Comparison of ENCODE assay signal across 1 cellular context in genomic region chr17:37180371-37180770, GRCh38.
TF ChIP-seq lines count a peak whose summit lies in the region.

No MANE protein-coding gene starts in this region.

TF ChIP-seq in SK-N-SH treated with all-trans-retinoic acid at 6 μM for 48 hours, 23 proteins besides CTCF, POLR2A, EP300 and RAD21 (continued from another document):
- TF ChIP-seq, protein P1, sequence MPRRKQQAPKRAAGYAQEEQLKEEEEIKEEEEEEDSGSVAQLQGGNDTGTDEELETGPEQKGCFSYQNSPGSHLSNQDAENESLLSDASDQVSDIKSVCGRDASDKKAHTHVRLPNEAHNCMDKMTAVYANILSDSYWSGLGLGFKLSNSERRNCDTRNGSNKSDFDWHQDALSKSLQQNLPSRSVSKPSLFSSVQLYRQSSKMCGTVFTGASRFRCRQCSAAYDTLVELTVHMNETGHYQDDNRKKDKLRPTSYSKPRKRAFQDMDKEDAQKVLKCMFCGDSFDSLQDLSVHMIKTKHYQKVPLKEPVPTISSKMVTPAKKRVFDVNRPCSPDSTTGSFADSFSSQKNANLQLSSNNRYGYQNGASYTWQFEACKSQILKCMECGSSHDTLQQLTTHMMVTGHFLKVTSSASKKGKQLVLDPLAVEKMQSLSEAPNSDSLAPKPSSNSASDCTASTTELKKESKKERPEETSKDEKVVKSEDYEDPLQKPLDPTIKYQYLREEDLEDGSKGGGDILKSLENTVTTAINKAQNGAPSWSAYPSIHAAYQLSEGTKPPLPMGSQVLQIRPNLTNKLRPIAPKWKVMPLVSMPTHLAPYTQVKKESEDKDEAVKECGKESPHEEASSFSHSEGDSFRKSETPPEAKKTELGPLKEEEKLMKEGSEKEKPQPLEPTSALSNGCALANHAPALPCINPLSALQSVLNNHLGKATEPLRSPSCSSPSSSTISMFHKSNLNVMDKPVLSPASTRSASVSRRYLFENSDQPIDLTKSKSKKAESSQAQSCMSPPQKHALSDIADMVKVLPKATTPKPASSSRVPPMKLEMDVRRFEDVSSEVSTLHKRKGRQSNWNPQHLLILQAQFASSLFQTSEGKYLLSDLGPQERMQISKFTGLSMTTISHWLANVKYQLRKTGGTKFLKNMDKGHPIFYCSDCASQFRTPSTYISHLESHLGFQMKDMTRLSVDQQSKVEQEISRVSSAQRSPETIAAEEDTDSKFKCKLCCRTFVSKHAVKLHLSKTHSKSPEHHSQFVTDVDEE (CRISPR knock-in tag; IDR thresholded peaks at IDR 0.05): no peak
- no peak for TF ChIP-seq TOX (CRISPR knock-in tag; IDR thresholded peaks at IDR 0.05; ENCODE audit: borderline replicate concordance)
- no peak for TF ChIP-seq ZNF565 (CRISPR knock-in tag; conservative IDR thresholded peaks at IDR 0.05; ENCODE audit: low read depth)
- TF ChIP-seq POU6F1 (CRISPR knock-in tag; IDR thresholded peaks at IDR 0.05; ENCODE audit: borderline replicate concordance, low read depth): no peak
